8 cellular contexts compared by ENCODE assay signal in the genomic region with DNA sequence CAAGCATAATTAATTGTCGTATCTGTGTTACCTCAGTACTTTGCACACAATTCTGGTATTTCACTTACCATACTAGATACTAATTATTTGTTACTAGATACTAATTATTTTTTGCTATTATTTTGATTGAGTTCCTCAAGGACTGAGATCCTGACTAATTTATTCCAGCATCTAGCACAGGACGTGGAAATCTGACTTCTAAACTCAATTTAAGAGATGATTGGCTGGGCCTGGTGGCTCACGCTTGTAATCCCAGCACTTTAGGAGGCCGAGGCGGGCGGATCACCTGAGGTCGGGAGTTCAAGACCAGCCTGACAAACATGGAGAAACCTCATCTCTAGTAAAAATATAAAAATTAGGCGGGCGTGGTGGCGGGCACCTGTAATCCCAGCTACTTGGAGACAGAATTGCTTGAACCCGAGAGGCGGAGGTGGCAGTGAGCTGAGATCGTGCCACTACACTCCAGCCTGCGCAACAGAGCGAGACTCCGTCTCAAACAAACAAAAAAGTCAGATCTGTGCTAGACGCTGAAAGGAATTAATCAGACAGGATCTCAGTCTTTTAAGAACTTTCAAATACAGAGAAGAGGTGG. TPM values are rescaled to one million over a fixed set of nuclear protein-coding genes. Genes with fewer than 3 reads are reported as not detected.
DNase-seq lines count a peak whose midpoint lies in the region; ATAC-seq and TF ChIP-seq lines count a peak whose summit lies in the region.

No MANE protein-coding gene starts in this region.

- peak overlapping the region; percentile 76 for H3K4me2 ChIP-seq in IMR-90 (ENCODE audit: low read depth, low read length)

- H4K5ac ChIP-seq in IMR-90 (ENCODE audit: low read depth, low read length) = peak overlapping the region; percentile 99

- peak overlapping the region; percentile 84; the same call in 1 of the 2 replicates for H2AK5ac ChIP-seq in IMR-90 (ENCODE audit: low read depth, low read length)

- 46% methylated on average over 5 of the region's 17 CpGs; no CpG with 5 or more reads in 1 of the 2 experiments for WGBS in IMR-90 (ENCODE audit: extremely low coverage in 2 of 2, insufficient read length in 1 of 2), 2 experiments

- dilution Hi-C loops in IMR-90 (cut with HindIII; ENCODE audit: low sequenced_read_pairs, unreplicated experiment) = no loop called here

- no peaks in the 10 kb centered on the region for H3K9me1 ChIP-seq in IMR-90 (ENCODE audit: insufficient read depth, low read length)

- no peak for DNase-seq in IMR-90
- no peak for DNase-seq in brain microvascular endothelial cell
- DNase-seq in mucosa of descending colon = peak in 2 of 3 donors; percentile 40 to 51
- DNase-seq in cerebellar nuclear complex (lab: John Stamatoyannopoulos, UW) = no peak
- DNase-seq in hippocampal formation (lab: John Stamatoyannopoulos, UW) = no peak
- no peak for DNase-seq in AG20443 (ENCODE audit: low spot score)

- H3K14ac ChIP-seq in IMR-90 (replicated peaks; ENCODE audit: low read depth, low read length) = peak overlapping the region; percentile 95

- H3K27ac ChIP-seq in 22Rv1 = peak overlapping the region; percentile 98
- H3K27ac ChIP-seq in IMR-90 (ENCODE audit: insufficient read depth, low read length) = peak overlapping the region; percentile 68
- H3K27ac ChIP-seq in brain microvascular endothelial cell = peak overlapping the region; percentile 94

- no TSS peak for BruUV-seq in IMR-90 (replicated peaks; lab: Mats Ljungman, UMichigan)

- peak overlapping the region; percentile 69 for H3K4me3 ChIP-seq in IMR-90 (ENCODE audit: insufficient read depth, low read depth, low read length)
- peak overlapping the region; percentile 76 for H3K4me3 ChIP-seq in brain microvascular endothelial cell (ENCODE audit: low read depth, low read length)
- peak overlapping the region; percentile 30 for H3K4me3 ChIP-seq in mucosa of descending colon

- H3K27me3 ChIP-seq in IMR-90 (ENCODE audit: control insufficient read depth, insufficient read depth, low read length) (no peaks in the 10 kb centered on the region), brain microvascular endothelial cell (replicated peaks) (no peaks in the 10 kb centered on the region)

- peak overlapping the region; percentile 32; the same call in 1 of the 2 replicates for H2BK120ac ChIP-seq in IMR-90 (ENCODE audit: low read depth, low read length)

- H2AFZ ChIP-seq in IMR-90 (replicated peaks; ENCODE audit: low read length, poor library complexity) = peak overlapping the region; percentile 82

- H4K8ac ChIP-seq in IMR-90 (ENCODE audit: low read depth in 2 of 2, low read length in 2 of 2) = peak overlapping the region; percentile 73 to 99

- H4K20me1 ChIP-seq in IMR-90 (ENCODE audit: insufficient read depth, low read length) = no peaks in the 10 kb centered on the region

- CTCF ChIA-PET in IMR-90 (lab: Yijun Ruan, JAX) = interaction anchor here (0.6 kb wide), 1 partner anchor 69 kb away, joined by 3 read pairs; no protein-coding TSS in a partner anchor

- H3K36me3 ChIP-seq in IMR-90 (ENCODE audit: control insufficient read depth, insufficient read depth, low read length) (no peaks in the 10 kb centered on the region), brain microvascular endothelial cell (replicated peaks) (peaks cover 2% of the 10 kb centered on the region), mucosa of descending colon (ENCODE audit: low read depth) (no peaks in the 10 kb centered on the region)

- TF ChIP-seq CTCF in 22Rv1 (IDR thresholded peaks at IDR 0.05) = no peak
- no peak for TF ChIP-seq CTCF in IMR-90 (conservative IDR thresholded peaks at IDR 0.05; ENCODE audit: low read depth, low read length)
- TF ChIP-seq CTCF in brain microvascular endothelial cell (IDR thresholded peaks at IDR 0.05; ENCODE audit: low read depth, low read length, missing control alignments) = no peak
- TF ChIP-seq CTCF in mucosa of descending colon (IDR thresholded peaks at IDR 0.05) = no peak

- H3K23ac ChIP-seq in IMR-90 (ENCODE audit: low read depth, low read length) = peak overlapping the region; percentile 67; the same call in 1 of the 2 replicates

- peak overlapping the region; percentile 81 for H3K9ac ChIP-seq in IMR-90 (ENCODE audit: low read depth, low read length)

- H3K18ac ChIP-seq in IMR-90 (ENCODE audit: low read depth, low read length) = no peak overlapping the region

- H3K4ac ChIP-seq in IMR-90 (ENCODE audit: low read depth, low read length) = peak overlapping the region; percentile 88

- no peak overlapping the region for H2AK9ac ChIP-seq in IMR-90 (replicated peaks; ENCODE audit: low read depth, low read length, poor library complexity)

- in situ Hi-C loops in IMR-90 (cut with MboI; ENCODE audit: low sequenced_read_pairs) = no loop called here
- in situ Hi-C loops in brain microvascular endothelial cell (cut with HindIII; ENCODE audit: low pct_ligation_motif_present, low sequenced_read_pairs) = no loop called here

- POLR2A ChIA-PET in IMR-90 (lab: Charles Lee; ENCODE audit: unreplicated experiment) = interaction anchor here (1.5 kb wide), 1 partner anchor 8 kb away, joined by 6 read pairs; no protein-coding TSS in a partner anchor

- ATAC-seq in IMR-90 (ENCODE audit: low read depth) = no peak
- no peak for ATAC-seq in mucosa of descending colon
- no peak for ATAC-seq in GM21390 (IDR thresholded peaks at IDR 0.05; ENCODE audit: unreplicated experiment)

- TF ChIP-seq POLR2A in IMR-90 (IDR thresholded peaks at IDR 0.05; ENCODE audit: low read depth, low read length) = no peak

- H3K9me3 ChIP-seq in IMR-90 (ENCODE audit: control insufficient read depth, insufficient read depth, low read length) (no peaks in the 10 kb centered on the region), mucosa of descending colon (no peaks in the 10 kb centered on the region)

- no peak for TF ChIP-seq RAD21 in IMR-90 (IDR thresholded peaks at IDR 0.05; ENCODE audit: low read length)

- no peak overlapping the region for H2BK20ac ChIP-seq in IMR-90 (ENCODE audit: low read depth, low read length)

- H4K91ac ChIP-seq in IMR-90 (ENCODE audit: insufficient read depth, low read depth, low read length) = peak overlapping the region; percentile 71

- H3K4me1 ChIP-seq in IMR-90 (ENCODE audit: control insufficient read depth, insufficient read depth, low read length) (peaks cover 2% of the 10 kb centered on the region; the same call in 1 of the 2 replicates), mucosa of descending colon (ENCODE audit: low read depth) (peaks cover 6% of the 10 kb centered on the region)

- H2BK5ac ChIP-seq in IMR-90 (ENCODE audit: low read depth, low read length, poor library complexity, severe bottlenecking) = peak overlapping the region; percentile 87

- peaks cover 2 to 29% of the 10 kb centered on the region in 2 experiments; a peak in 2 of 4 replicates for H3K79me1 ChIP-seq in IMR-90 (ENCODE audit: low read depth in 1 of 2, low read length in 2 of 2)

- peak overlapping the region; percentile 90; the same call in 1 of the 2 replicates for H3K56ac ChIP-seq in IMR-90 (ENCODE audit: extremely low read depth, insufficient read depth, low read length)

- intact Hi-C loops in IMR-90 (cut with micrococcal nuclease) (loop anchor here (5.0 kb wide), 1 partner anchor 90 kb away; the partner anchor contains the start of genes COA4 and PAAF1), mucosa of descending colon (cut with DNase I, micrococcal nuclease) (no loop called here)

- H2BK15ac ChIP-seq in IMR-90 (ENCODE audit: low read depth, low read length) = peak overlapping the region; percentile 57; the same call in 1 of the 3 replicates

TF ChIP-seq in IMR-90, 13 proteins besides CTCF, POLR2A, EP300 and RAD21:
- TF ChIP-seq RCOR1 (IDR thresholded peaks at IDR 0.05; ENCODE audit: insufficient replicate concordance, low read length) (no peak), MAFK (IDR thresholded peaks at IDR 0.05; ENCODE audit: low read depth, low read length) (no peak)
TF ChIP-seq in IMR-90: peak in this region for 0.

RNA-seq across cellular contexts. Expression of gene MRPL48, which starts 0.5 kb away (rescaled TPM):
- 24.0 and 30.3 TPM in 2 replicates for total RNA-seq in IMR-90 (2012; rRNA removed)
- 29.4 and 30.6 TPM in 2 replicates for polyA plus RNA-seq in IMR-90 (2012; rRNA removed)
- 7.8 and 19.4 TPM in 2 replicates for polyA plus RNA-seq in IMR-90 (2012; cell fraction: cytosol; rRNA removed)
- polyA plus RNA-seq in IMR-90 (2012; cell fraction: nucleus; rRNA removed; ENCODE audit: low replicate concordance) = 2.7 and 12.3 TPM in 2 replicates
- total RNA-seq in mucosa of descending colon = 10 to 100 TPM; 31.5 to 41.2 (median 39.7) TPM

RNA-seq across cellular contexts. Expression of gene RAB6A, which starts 26.3 kb away (rescaled TPM):
- total RNA-seq in IMR-90 (2012; rRNA removed) = 81.0 and 120 TPM in 2 replicates
- 57.9 and 65.5 TPM in 2 replicates for polyA plus RNA-seq in IMR-90 (2012; rRNA removed)
- polyA plus RNA-seq in IMR-90 (2012; cell fraction: cytosol; rRNA removed) = 71.4 and 74.7 TPM in 2 replicates
- polyA plus RNA-seq in IMR-90 (2012; cell fraction: nucleus; rRNA removed; ENCODE audit: low replicate concordance) = 35.9 and 46.7 TPM in 2 replicates
- 100 to 1,000 TPM; 138 to 140 (median 139) TPM for total RNA-seq in mucosa of descending colon

Comparison
In these comparisons a context has a peak if more than half of its experiments do, and no peak if none do; other contexts are left out.
1. DNase-seq: peak in mucosa of descending colon (2 of 3); none in IMR-90 (single experiment), brain microvascular endothelial cell (single experiment), cerebellar nuclear complex (0 of 2), hippocampal formation (0 of 2) and AG20443 (single experiment).
2. Peak in every context shown above with its lines, with median percentiles within 50 percentile points of each other: H3K27ac ChIP-seq and H3K4me3 ChIP-seq.